Comparison of ENCODE assay signal across 9 cellular contexts in genomic region chr19:23817519-23817918, GRCh38. TPM values are rescaled to one million over a fixed set of nuclear protein-coding genes. Genes with fewer than 3 reads are reported as not detected.
DNase-seq lines count a peak whose midpoint lies in the region; ATAC-seq and TF ChIP-seq lines count a peak whose summit lies in the region.
"Had no signal": no experiment of that assay in that cellular context is flagged by ENCODE, and none has a peak within 500 bp of the region (broad histone marks: within the 10 kb centered on the region; RNA-seq: fewer than 3 reads in every experiment).

No MANE protein-coding gene starts in this region.

- CTCF ChIA-PET in activated naive CD4-positive, alpha-beta T cell treated with anti-CD3 and anti-CD28 coated beads, Interleukin-2, amount 10 ng/mL, durations not matched to agents 7 days and 5 days (lab: Charles Lee): interaction anchor here (0.8 to 1.4 kb wide), 3 partner anchors 59 to 429 kb away, joined by 3 to 4 read pairs (median 3); partner anchors contain the start of gene ZNF681

- TF ChIP-seq CTCF in mesothelial cell of epicardium (IDR thresholded peaks at IDR 0.05; ENCODE audit: unreplicated experiment): no peak

- H3K4me3 Mint-ChIP-seq in activated naive CD4-positive, alpha-beta T cell treated with anti-CD3 and anti-CD28 coated beads, Interleukin-2, amount 10 ng/mL, durations not matched to agents 7 days and 5 days: no peak overlapping the region
- H3K4me3 Mint-ChIP-seq in mesothelial cell of epicardium: no peak overlapping the region
- H3K4me3 Mint-ChIP-seq: natural killer cell had no signal

- ATAC-seq in left lobe of liver (peak; percentile 82), GM19035 (IDR thresholded peaks at IDR 0.05; ENCODE audit: unreplicated experiment) (no peak), HG03135 (IDR thresholded peaks at IDR 0.05; ENCODE audit: unreplicated experiment) (no peak)

- peaks cover 42% of the 10 kb centered on the region for H3K9me3 Mint-ChIP-seq in activated naive CD4-positive, alpha-beta T cell treated with anti-CD3 and anti-CD28 coated beads, Interleukin-2, amount 10 ng/mL, durations not matched to agents 7 days and 5 days
- peaks cover 47% of the 10 kb centered on the region for H3K9me3 Mint-ChIP-seq in mesothelial cell of epicardium

- H3K36me3 Mint-ChIP-seq in activated naive CD4-positive, alpha-beta T cell treated with anti-CD3 and anti-CD28 coated beads, Interleukin-2, amount 10 ng/mL, durations not matched to agents 7 days and 5 days: no peaks in the 10 kb centered on the region
- peaks cover 34% of the 10 kb centered on the region for H3K36me3 Mint-ChIP-seq in mesothelial cell of epicardium

- no peaks in the 10 kb centered on the region for H3K4me1 Mint-ChIP-seq in activated naive CD4-positive, alpha-beta T cell treated with anti-CD3 and anti-CD28 coated beads, Interleukin-2, amount 10 ng/mL, durations not matched to agents 7 days and 5 days
- no peaks in the 10 kb centered on the region for H3K4me1 Mint-ChIP-seq in mesothelial cell of epicardium
- H3K4me1 Mint-ChIP-seq: natural killer cell had no signal

- no peaks in the 10 kb centered on the region for H3K27me3 Mint-ChIP-seq in activated naive CD4-positive, alpha-beta T cell treated with anti-CD3 and anti-CD28 coated beads, Interleukin-2, amount 10 ng/mL, durations not matched to agents 7 days and 5 days
- no peaks in the 10 kb centered on the region for H3K27me3 Mint-ChIP-seq in mesothelial cell of epicardium (ENCODE audit: low read depth)

- DNase-seq in NCI-H1105 treated with DMSO at 0.1 percent for 48 hours (lab: John Stamatoyannopoulos, UW) (peak; percentile 15), NCI-H1105 (lab: John Stamatoyannopoulos, UW) (no peak), NAMALWA (ENCODE audit: low spot score) (peak; percentile 84), left lobe of liver (ENCODE audit: low spot score) (no peak), mesothelial cell of epicardium (ENCODE audit: low spot score in 2 of 2, unreplicated experiment in 2 of 2) (no peak)
- DNase-seq in activated naive CD4-positive, alpha-beta T cell treated with anti-CD3 and anti-CD28 coated beads, Interleukin-2, amount 10 ng/mL, durations not matched to agents 7 days and 5 days: peak; percentile 57
- DNase-seq: natural killer cell had no signal

- no peak overlapping the region for H3K27ac Mint-ChIP-seq in activated naive CD4-positive, alpha-beta T cell treated with anti-CD3 and anti-CD28 coated beads, Interleukin-2, amount 10 ng/mL, durations not matched to agents 7 days and 5 days
- no peak overlapping the region for H3K27ac Mint-ChIP-seq in mesothelial cell of epicardium
- H3K27ac Mint-ChIP-seq: natural killer cell had no signal

RNA-seq across cellular contexts. Expression of gene ZNF681, which starts 58.8 kb away (rescaled TPM):
- total RNA-seq in left lobe of liver (0.15 TPM), mesothelial cell of epicardium (7.3 to 9.0 TPM (median 8.8 TPM) in 3 replicates)

Comparison
In these comparisons a context has a peak if more than half of its experiments do, and no peak if none do; other contexts are left out.
1. DNase-seq: peak in NCI-H1105 treated with DMSO at 0.1 percent for 48 hours (single experiment), NAMALWA (single experiment) and activated naive CD4-positive, alpha-beta T cell treated with anti-CD3 and anti-CD28 coated beads, Interleukin-2, amount 10 ng/mL, durations not matched to agents 7 days and 5 days (single experiment); none in NCI-H1105 (single experiment), left lobe of liver (single experiment) and mesothelial cell of epicardium (0 of 2).